25 cellular contexts compared by ENCODE assay signal in the genomic region with DNA sequence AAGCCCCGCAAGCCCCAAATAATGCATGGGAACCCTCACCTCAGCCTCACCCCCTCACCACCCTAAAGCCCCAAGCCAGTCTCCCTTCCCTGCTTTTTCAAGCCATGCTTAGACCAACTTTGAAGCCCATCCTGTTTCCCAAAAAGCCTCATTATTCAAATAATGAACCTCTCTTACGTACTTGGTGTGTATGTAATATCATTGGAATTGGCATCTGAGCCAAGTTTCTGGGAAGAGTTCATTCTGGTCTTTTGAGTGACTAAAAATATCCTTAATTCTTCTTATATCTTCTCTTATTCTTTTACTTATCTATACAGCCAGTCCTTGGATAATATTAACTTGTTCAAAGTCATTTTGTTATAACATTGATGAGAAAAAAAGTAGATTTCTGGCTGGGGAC.
"Had no signal": no experiment of that assay in that cellular context is flagged by ENCODE, and none has a peak within 500 bp of the region (broad histone marks: within the 10 kb centered on the region; RNA-seq: fewer than 3 reads in every experiment).

No MANE protein-coding gene starts in this region.

- ATAC-seq: activated CD8-positive, alpha-beta T cell treated with anti-CD3 and anti-CD28 coated beads for 36 hours; activated T-cell treated with anti-CD3 and anti-CD28 coated beads, Interleukin-2, amount 50 U/mL, for 4 hours; activated T-helper 17 cell treated with anti-CD3 and anti-CD28 coated beads, Interleukin-2, amount 50 U/mL, for 72 hours; body of pancreas; gastroesophageal sphincter; left colon; naive thymus-derived CD4-positive, alpha-beta T cell; stimulated activated naive B cell treated with anti-CD40 and anti-IgM and Interleukin-4, amounts not matched to agents 10 μg/mL and 1 μg/mL and 100 μg/mL, for 72 hours; upper lobe of right lung had no signal

- DNase-seq: activated B cell treated with CpG ODN at 0.5 μM for 24 hours; activated CD4-positive, alpha-beta T cell treated with anti-CD3 and anti-CD28 coated beads, Interleukin-2, amount 50 U/mL, for 1 hour; activated CD8-positive, alpha-beta T cell treated with anti-CD3 and anti-CD28 coated beads for 36 hours; activated T-cell treated with anti-CD3 and anti-CD28 coated beads, Interleukin-2, amount 50 U/mL, for 4 hours; anterior cingulate cortex; body of pancreas; cortex of kidney; hippocampal formation; kidney; left colon; mammary epithelial cell; midbrain; naive thymus-derived CD4-positive, alpha-beta T cell; stimulated activated CD4-positive, alpha-beta T cell treated with anti-CD3 and anti-CD28 coated beads, Interleukin-15, amount 100 ng/mL, for 24 hours; stimulated activated CD4-positive, alpha-beta T cell treated with anti-CD3 and anti-CD28 coated beads, Interleukin-2, amount 100 ng/mL, for 24 hours; stimulated activated naive B cell treated with anti-CD40 and anti-IgM and Interleukin-4, amounts not matched to agents 10 μg/mL and 1 μg/mL and 100 μg/mL, for 72 hours; stomach; T-helper 1 cell; thyroid gland; upper lobe of right lung had no signal

- H3K4me1 ChIP-seq: body of pancreas, gastroesophageal sphincter, right atrium auricular region, stomach, thyroid gland, upper lobe of right lung had no signal

- H3K36me3 ChIP-seq: gastroesophageal sphincter, right atrium auricular region, stomach, thyroid gland, upper lobe of right lung had no signal

- H3K4me1 Mint-ChIP-seq: activated B cell treated with CpG ODN at 0.5 μM for 24 hours; activated naive CD4-positive, alpha-beta T cell treated with anti-CD3 and anti-CD28 coated beads, Interleukin-2, amount 50 U/mL, for 24 hours; activated T-helper 17 cell treated with anti-CD3 and anti-CD28 coated beads, Interleukin-2, amount 50 U/mL, for 72 hours; naive thymus-derived CD4-positive, alpha-beta T cell; stimulated activated naive B cell treated with anti-CD40 and anti-IgM and Interleukin-4, amounts not matched to agents 10 μg/mL and 1 μg/mL and 100 μg/mL, for 72 hours had no signal

- H3K4me3 ChIP-seq: body of pancreas, gastroesophageal sphincter, right atrium auricular region, stomach, thyroid gland, upper lobe of right lung had no signal

- H3K27me3 ChIP-seq: body of pancreas, gastroesophageal sphincter, right atrium auricular region, stomach, thyroid gland, upper lobe of right lung had no signal

- H3K27ac ChIP-seq: body of pancreas, gastroesophageal sphincter, right atrium auricular region, stomach, thyroid gland, upper lobe of right lung had no signal

- H3K9me3 ChIP-seq: body of pancreas, gastroesophageal sphincter, right atrium auricular region, stomach, thyroid gland, upper lobe of right lung had no signal

- H3K27me3 Mint-ChIP-seq: activated B cell treated with CpG ODN at 0.5 μM for 24 hours; activated CD8-positive, alpha-beta T cell treated with anti-CD3 and anti-CD28 coated beads for 36 hours; activated naive CD4-positive, alpha-beta T cell treated with anti-CD3 and anti-CD28 coated beads, Interleukin-2, amount 50 U/mL, for 24 hours; activated T-helper 17 cell treated with anti-CD3 and anti-CD28 coated beads, Interleukin-2, amount 50 U/mL, for 72 hours; naive thymus-derived CD4-positive, alpha-beta T cell; stimulated activated naive B cell treated with anti-CD40 and anti-IgM and Interleukin-4, amounts not matched to agents 10 μg/mL and 1 μg/mL and 100 μg/mL, for 72 hours had no signal

- H3K4me3 Mint-ChIP-seq: activated B cell treated with CpG ODN at 0.5 μM for 24 hours; activated CD8-positive, alpha-beta T cell treated with anti-CD3 and anti-CD28 coated beads for 36 hours; activated naive CD4-positive, alpha-beta T cell treated with anti-CD3 and anti-CD28 coated beads, Interleukin-2, amount 50 U/mL, for 24 hours; activated T-cell treated with anti-CD3 and anti-CD28 coated beads, Interleukin-2, amount 50 U/mL, for 4 hours; activated T-helper 17 cell treated with anti-CD3 and anti-CD28 coated beads, Interleukin-2, amount 50 U/mL, for 72 hours; naive thymus-derived CD4-positive, alpha-beta T cell; stimulated activated naive B cell treated with anti-CD40 and anti-IgM and Interleukin-4, amounts not matched to agents 10 μg/mL and 1 μg/mL and 100 μg/mL, for 72 hours; T-helper 2 cell treated with Interferon-gamma antibody and Interleukin-4, amounts not matched to agents 5 μg/mL and 100 μg/mL, for 36 hours had no signal

- H3K36me3 Mint-ChIP-seq: activated naive CD4-positive, alpha-beta T cell treated with anti-CD3 and anti-CD28 coated beads, Interleukin-2, amount 50 U/mL, for 24 hours; naive thymus-derived CD4-positive, alpha-beta T cell; stimulated activated naive B cell treated with anti-CD40 and anti-IgM and Interleukin-4, amounts not matched to agents 10 μg/mL and 1 μg/mL and 100 μg/mL, for 72 hours had no signal

- H3K27ac Mint-ChIP-seq: activated B cell treated with CpG ODN at 0.5 μM for 24 hours; activated CD8-positive, alpha-beta T cell treated with anti-CD3 and anti-CD28 coated beads for 36 hours; activated naive CD4-positive, alpha-beta T cell treated with anti-CD3 and anti-CD28 coated beads, Interleukin-2, amount 50 U/mL, for 24 hours; activated T-helper 17 cell treated with anti-CD3 and anti-CD28 coated beads, Interleukin-2, amount 50 U/mL, for 72 hours; stimulated activated naive B cell treated with anti-CD40 and anti-IgM and Interleukin-4, amounts not matched to agents 10 μg/mL and 1 μg/mL and 100 μg/mL, for 72 hours; T-helper 2 cell treated with Interferon-gamma antibody and Interleukin-4, amounts not matched to agents 5 μg/mL and 100 μg/mL, for 36 hours had no signal
